ENCODE assay signal across 34 cellular contexts in genomic region chr6:17762651-17763050, GRCh38.
"Had no signal": no experiment of that assay in that cellular context is flagged by ENCODE, and none has a peak within 500 bp of the region (broad histone marks: within the 10 kb centered on the region; RNA-seq: fewer than 3 reads in every experiment).

No MANE protein-coding gene starts in this region.

- H3K4me1 ChIP-seq: ascending aorta, body of pancreas, breast epithelium had no signal

- H3K27ac Mint-ChIP-seq: activated B cell treated with CpG ODN at 0.5 μM for 24 hours; activated CD4-positive, alpha-beta memory T cell treated with anti-CD3 and anti-CD28 coated beads for 36 hours; activated CD4-positive, alpha-beta T cell treated with anti-CD3 and anti-CD28 coated beads, Interleukin-2, amount 10 ng/mL, durations not matched to agents 24 days and 14 days; activated CD8-positive, alpha-beta T cell treated with anti-CD3 and anti-CD28 coated beads for 36 hours; activated naive CD4-positive, alpha-beta T cell treated with anti-CD3 and anti-CD28 coated beads, Interleukin-2, amount 10 ng/mL, durations not matched to agents 7 days and 5 days; activated naive CD4-positive, alpha-beta T cell treated with anti-CD3 and anti-CD28 coated beads, Interleukin-2, amount 50 U/mL, for 24 hours; activated naive CD8-positive, alpha-beta T cell; activated naive CD8-positive, alpha-beta T cell treated with anti-CD3 and anti-CD28 coated beads, Interleukin-2, amount 10 ng/mL, durations not matched to agents 7 days and 5 days; activated naive CD8-positive, alpha-beta T cell treated with anti-CD3 and anti-CD28 coated beads, Interleukin-2, amount 50 U/mL, for 24 hours; activated T-helper 1 cell treated with anti-CD3 and anti-CD28 coated beads, Interleukin-12 subunit alpha, Interleukin-12 subunit beta, Interleukin-2, Interleukin-4 antibody, amounts not matched to agents 30 ng/mL and 10 ng/mL and 1 ng/mL, durations not matched to agents 14 hours and 24 hours and 36 hours; activated T-helper 2 cell treated with anti-CD3 and anti-CD28 coated beads, Interferon-gamma antibody, Interleukin-2, Interleukin-4, amounts not matched to agents 10 μg/mL and 5 μg/mL and 100 μg/mL, durations not matched to agents 14 hours and 24 hours and 36 hours; T-helper 1 cell treated with Interleukin-12 subunit alpha and Interleukin-12 subunit beta and Interleukin-4 antibody, amounts not matched to agents 30 μg/mL and 1 μg/mL, for 36 hours; T-helper 2 cell treated with Interferon-gamma antibody and Interleukin-4, amounts not matched to agents 5 μg/mL and 100 μg/mL, for 36 hours had no signal

- ATAC-seq: activated CD8-positive, alpha-beta T cell treated with anti-CD3 and anti-CD28 coated beads for 36 hours; activated naive CD8-positive, alpha-beta T cell treated with anti-CD3 and anti-CD28 coated beads, Interleukin-2, amount 50 U/mL, for 24 hours; body of pancreas had no signal

- H3K4me3 ChIP-seq: ascending aorta, body of pancreas, breast epithelium had no signal

- H3K4me1 Mint-ChIP-seq: activated B cell treated with CpG ODN at 0.5 μM for 24 hours; activated naive CD4-positive, alpha-beta T cell treated with anti-CD3 and anti-CD28 coated beads, Interleukin-2, amount 10 ng/mL, durations not matched to agents 7 days and 5 days; activated naive CD4-positive, alpha-beta T cell treated with anti-CD3 and anti-CD28 coated beads, Interleukin-2, amount 50 U/mL, for 24 hours; activated naive CD8-positive, alpha-beta T cell treated with anti-CD3 and anti-CD28 coated beads, Interleukin-2, amount 10 ng/mL, durations not matched to agents 7 days and 5 days; activated naive CD8-positive, alpha-beta T cell treated with anti-CD3 and anti-CD28 coated beads, Interleukin-2, amount 50 U/mL, for 24 hours had no signal

- FAIRE-seq: TTC549 had no signal

- DNase-seq: activated B cell treated with CpG ODN at 0.5 μM for 24 hours; activated CD4-positive, alpha-beta memory T cell treated with anti-CD3 and anti-CD28 coated beads for 36 hours; activated CD4-positive, alpha-beta T cell treated with anti-CD3 and anti-CD28 coated beads for 4 hours; activated CD4-positive, alpha-beta T cell treated with anti-CD3 and anti-CD28 coated beads, Interleukin-2, amount 10 ng/mL, durations not matched to agents 24 days and 14 days; activated CD4-positive, alpha-beta T cell treated with anti-CD3 and anti-CD28 coated beads, Interleukin-2, amount 50 U/mL, for 1 hour; activated CD4-positive, alpha-beta T cell treated with anti-CD3 and anti-CD28 coated beads, Interleukin-2, amount 50 U/mL, for 4 hours; activated CD4-positive, CD25-positive, alpha-beta regulatory T cell treated with anti-CD3 and anti-CD28 coated beads, Interleukin-2, amount 50 U/mL, for 72 hours; activated CD8-positive, alpha-beta T cell treated with anti-CD3 and anti-CD28 coated beads for 36 hours; activated effector memory CD4-positive, alpha-beta T cell treated with Interleukin-2 at 50 U/mL for 16 hours; activated gamma-delta T cell; activated naive CD4-positive, alpha-beta T cell treated with anti-CD3 and anti-CD28 coated beads, Interleukin-2, amount 10 ng/mL, durations not matched to agents 7 days and 5 days; activated naive CD4-positive, alpha-beta T cell treated with Interleukin-2 at 50 U/mL for 16 hours; activated naive CD8-positive, alpha-beta T cell treated with anti-CD3 and anti-CD28 coated beads, Interleukin-2, amount 10 ng/mL, durations not matched to agents 7 days and 5 days; activated naive CD8-positive, alpha-beta T cell treated with anti-CD3 and anti-CD28 coated beads, Interleukin-2, amount 50 U/mL, for 24 hours; activated T-cell treated with anti-CD3 and anti-CD28 coated beads for 4 hours; activated T-cell treated with anti-CD3 and anti-CD28 coated beads, Interleukin-2, amount 50 U/mL, for 1 hour; activated T-cell treated with anti-CD3 and anti-CD28 coated beads, Interleukin-2, amount 50 U/mL, for 48 hours; amygdala; anterior cingulate cortex; body of pancreas; brain microvascular endothelial cell; central memory CD4-positive, alpha-beta T cell; SW 1271; T-helper 9 cell had no signal

- H3K27ac ChIP-seq: ascending aorta, body of pancreas, brain microvascular endothelial cell, breast epithelium, VCaP had no signal

- H3K27me3 Mint-ChIP-seq: activated B cell treated with CpG ODN at 0.5 μM for 24 hours; activated naive CD8-positive, alpha-beta T cell treated with anti-CD3 and anti-CD28 coated beads, Interleukin-2, amount 50 U/mL, for 24 hours had no signal

- H3K36me3 Mint-ChIP-seq: activated CD4-positive, alpha-beta memory T cell treated with anti-CD3 and anti-CD28 coated beads for 36 hours; activated naive CD4-positive, alpha-beta T cell treated with anti-CD3 and anti-CD28 coated beads, Interleukin-2, amount 10 ng/mL, durations not matched to agents 7 days and 5 days; activated naive CD4-positive, alpha-beta T cell treated with anti-CD3 and anti-CD28 coated beads, Interleukin-2, amount 50 U/mL, for 24 hours; activated naive CD8-positive, alpha-beta T cell; activated naive CD8-positive, alpha-beta T cell treated with anti-CD3 and anti-CD28 coated beads, Interleukin-2, amount 10 ng/mL, durations not matched to agents 7 days and 5 days had no signal

- H3K27me3 ChIP-seq: ascending aorta, body of pancreas, brain microvascular endothelial cell, breast epithelium had no signal

- H3K9me3 Mint-ChIP-seq: activated B cell treated with CpG ODN at 0.5 μM for 24 hours; activated CD4-positive, alpha-beta memory T cell treated with anti-CD3 and anti-CD28 coated beads for 36 hours; activated CD4-positive, alpha-beta T cell treated with anti-CD3 and anti-CD28 coated beads, Interleukin-2, amount 10 ng/mL, durations not matched to agents 24 days and 14 days; activated CD8-positive, alpha-beta T cell treated with anti-CD3 and anti-CD28 coated beads for 36 hours; activated naive CD4-positive, alpha-beta T cell treated with anti-CD3 and anti-CD28 coated beads, Interleukin-2, amount 10 ng/mL, durations not matched to agents 7 days and 5 days; activated naive CD4-positive, alpha-beta T cell treated with anti-CD3 and anti-CD28 coated beads, Interleukin-2, amount 50 U/mL, for 24 hours; activated naive CD8-positive, alpha-beta T cell treated with anti-CD3 and anti-CD28 coated beads, Interleukin-2, amount 10 ng/mL, durations not matched to agents 7 days and 5 days; activated naive CD8-positive, alpha-beta T cell treated with anti-CD3 and anti-CD28 coated beads, Interleukin-2, amount 50 U/mL, for 24 hours; activated T-helper 1 cell treated with anti-CD3 and anti-CD28 coated beads, Interleukin-12 subunit alpha, Interleukin-12 subunit beta, Interleukin-2, Interleukin-4 antibody, amounts not matched to agents 30 ng/mL and 10 ng/mL and 1 ng/mL, durations not matched to agents 14 hours and 24 hours and 36 hours; activated T-helper 2 cell treated with anti-CD3 and anti-CD28 coated beads, Interferon-gamma antibody, Interleukin-2, Interleukin-4, amounts not matched to agents 10 μg/mL and 5 μg/mL and 100 μg/mL, durations not matched to agents 14 hours and 24 hours and 36 hours; T-helper 1 cell treated with Interleukin-12 subunit alpha and Interleukin-12 subunit beta and Interleukin-4 antibody, amounts not matched to agents 30 μg/mL and 1 μg/mL, for 36 hours; T-helper 2 cell treated with Interferon-gamma antibody and Interleukin-4, amounts not matched to agents 5 μg/mL and 100 μg/mL, for 36 hours had no signal

- H3K9me3 ChIP-seq: ascending aorta, body of pancreas, breast epithelium had no signal

- H3K4me3 Mint-ChIP-seq: activated B cell treated with CpG ODN at 0.5 μM for 24 hours; activated CD4-positive, alpha-beta memory T cell treated with anti-CD3 and anti-CD28 coated beads for 36 hours; activated CD4-positive, alpha-beta T cell treated with anti-CD3 and anti-CD28 coated beads, Interleukin-2, amount 10 ng/mL, durations not matched to agents 24 days and 14 days; activated CD8-positive, alpha-beta T cell treated with anti-CD3 and anti-CD28 coated beads for 36 hours; activated naive CD4-positive, alpha-beta T cell treated with anti-CD3 and anti-CD28 coated beads, Interleukin-2, amount 10 ng/mL, durations not matched to agents 7 days and 5 days; activated naive CD4-positive, alpha-beta T cell treated with anti-CD3 and anti-CD28 coated beads, Interleukin-2, amount 50 U/mL, for 24 hours; activated naive CD8-positive, alpha-beta T cell; activated naive CD8-positive, alpha-beta T cell treated with anti-CD3 and anti-CD28 coated beads, Interleukin-2, amount 10 ng/mL, durations not matched to agents 7 days and 5 days; activated naive CD8-positive, alpha-beta T cell treated with anti-CD3 and anti-CD28 coated beads, Interleukin-2, amount 50 U/mL, for 24 hours; activated T-helper 1 cell treated with anti-CD3 and anti-CD28 coated beads, Interleukin-12 subunit alpha, Interleukin-12 subunit beta, Interleukin-2, Interleukin-4 antibody, amounts not matched to agents 30 ng/mL and 10 ng/mL and 1 ng/mL, durations not matched to agents 14 hours and 24 hours and 36 hours; T-helper 1 cell treated with Interleukin-12 subunit alpha and Interleukin-12 subunit beta and Interleukin-4 antibody, amounts not matched to agents 30 μg/mL and 1 μg/mL, for 36 hours; T-helper 2 cell treated with Interferon-gamma antibody and Interleukin-4, amounts not matched to agents 5 μg/mL and 100 μg/mL, for 36 hours had no signal
